ENCODE assay signal across 8 cellular contexts in genomic region chr14:95533391-95533821, GRCh38. TPM values are rescaled to one million over a fixed set of nuclear protein-coding genes. Genes with fewer than 3 reads are reported as not detected.
DNase-seq lines count a peak whose midpoint lies in the region; ATAC-seq and TF ChIP-seq lines count a peak whose summit lies in the region.

No MANE protein-coding gene starts in this region.

- no peak overlapping the region for H3K27ac Mint-ChIP-seq in GM23338

- H3F3A ChIP-seq in GM23338 (replicated peaks; ENCODE audit: low read depth): no peaks in the 10 kb centered on the region

- no peak for TF ChIP-seq POLR2A in breast epithelium (IDR thresholded peaks at IDR 0.05)

- H3K9ac ChIP-seq in NT2/D1 (ENCODE audit: insufficient read length, low read depth): peak overlapping the region; percentile 91

- TF ChIP-seq CTCF in GM23338 (conservative IDR thresholded peaks at IDR 0.05; ENCODE audit: low read depth in 2 of 2): no peak
- no peak for TF ChIP-seq CTCF in breast epithelium (IDR thresholded peaks at IDR 0.05)

- H3K27me3 Mint-ChIP-seq in GM23338 (ENCODE audit: insufficient read depth, low read depth, poor library complexity): peaks cover 7% of the 10 kb centered on the region

- H2AFZ ChIP-seq in ACC112 (ENCODE audit: low read length, unreplicated experiment) (no peak overlapping the region), GM23338 (no peak overlapping the region)

- intact Hi-C loops in breast epithelium (cut with DNase I; ENCODE audit: low total_unique reads): loop anchor here (5.0 kb wide), 1 partner anchor 96 kb away; no protein-coding TSS in a partner anchor

- ATAC-seq in GM23338: no peak

- no peaks in the 10 kb centered on the region for H3K9me2 ChIP-seq in GM23338 (ENCODE audit: insufficient read depth)

- peak overlapping the region; percentile 86 for H3K27ac ChIP-seq in ACC112 (ENCODE audit: low read depth, low read length)
- no peak overlapping the region for H3K27ac ChIP-seq in GM23338 (ENCODE audit: low read depth)
- peak overlapping the region; percentile 3 to 93 for H3K27ac ChIP-seq in breast epithelium

- H3K27me3 ChIP-seq in ACC112 (ENCODE audit: insufficient read depth, low read length) (no peaks in the 10 kb centered on the region), GM23338 (ENCODE audit: insufficient read depth) (no peaks in the 10 kb centered on the region), NT2/D1 (ENCODE audit: insufficient read depth, insufficient read length) (no peaks in the 10 kb centered on the region), breast epithelium (no peaks in the 10 kb centered on the region), mononuclear cell (ENCODE audit: insufficient read depth, low read length) (no peaks in the 10 kb centered on the region)

- peaks cover 53% of the 10 kb centered on the region for H3K4me1 ChIP-seq in ACC112 (ENCODE audit: control insufficient read depth, insufficient read depth, low read length, unreplicated experiment)
- peaks cover 30% of the 10 kb centered on the region for H3K4me1 ChIP-seq in GM23338 (ENCODE audit: insufficient read depth)
- no peaks in the 10 kb centered on the region for H3K4me1 ChIP-seq in NT2/D1 (ENCODE audit: insufficient read depth, insufficient read length)
- H3K4me1 ChIP-seq in breast epithelium: peaks cover 9 to 35% of the 10 kb centered on the region in 2 donors
- peaks cover 34% of the 10 kb centered on the region for H3K4me1 ChIP-seq in mononuclear cell (ENCODE audit: insufficient read depth, low read length)

- H3K79me2 ChIP-seq in ACC112 (ENCODE audit: control insufficient read depth, insufficient read depth, low read length, unreplicated experiment) (peaks cover 81% of the 10 kb centered on the region), GM23338 (replicated peaks; ENCODE audit: insufficient read depth) (peaks cover 86% of the 10 kb centered on the region)

- H3K9me3 ChIP-seq in NT2/D1 (ENCODE audit: insufficient read depth, low read length) (no peaks in the 10 kb centered on the region), breast epithelium (no peaks in the 10 kb centered on the region), mononuclear cell (ENCODE audit: low read depth, low read length) (no peaks in the 10 kb centered on the region)

- peak overlapping the region; percentile 95 for H3K4me3 Mint-ChIP-seq in GM23338

- H3K4me3 ChIP-seq in ACC112 (ENCODE audit: low read depth, low read length) (peak overlapping the region; percentile 87), GM23338 (peak overlapping the region; percentile 98), NT2/D1 (ENCODE audit: insufficient read length, low read depth) (peak overlapping the region; percentile 76), breast epithelium (peak overlapping the region; percentile 70 to 97 (median 94)), mononuclear cell (ENCODE audit: low read length) (peak overlapping the region; percentile 91)

- peaks cover 34% of the 10 kb centered on the region for H3K36me3 Mint-ChIP-seq in GM23338 (ENCODE audit: low read depth)

- H3K4me1 Mint-ChIP-seq in GM23338: peaks cover 37% of the 10 kb centered on the region

- H3K4me2 ChIP-seq in GM23338: peak overlapping the region; percentile 97

- DNase-seq in GM23338 (ENCODE audit: low spot score) (peak; percentile 21), NT2/D1 (ENCODE audit: low read depth, low spot score) (no peak), breast epithelium (ENCODE audit: low spot score in 2 of 2) (peak in 1 of 2 donors; percentile 15), cerebellar cortex (ENCODE audit: low spot score) (no peak), epidermal melanocyte (ENCODE audit: insufficient read length, low spot score) (no peak)
- no peak for DNase-seq in effector CD8-positive, alpha-beta T cell (lab: John Stamatoyannopoulos, UW)

- H3K9me3 Mint-ChIP-seq in GM23338: no peaks in the 10 kb centered on the region

- H3K36me3 ChIP-seq in ACC112 (ENCODE audit: insufficient read depth, low read length) (no peaks in the 10 kb centered on the region), GM23338 (ENCODE audit: insufficient read depth) (0 out of 2 replicates have a peak, but pooled peaks cover 12% of the 10 kb centered on the region), NT2/D1 (ENCODE audit: insufficient read depth, insufficient read length, low read length) (peaks cover 35% of the 10 kb centered on the region), breast epithelium (no peaks in the 10 kb centered on the region)

- H4K20me1 ChIP-seq in GM23338 (replicated peaks; ENCODE audit: insufficient read depth): peaks cover 72% of the 10 kb centered on the region

TF ChIP-seq in GM23338, 12 proteins besides CTCF, POLR2A, EP300 and RAD21 (continues in another document):
- TF ChIP-seq POLR2AphosphoS5 (IDR thresholded peaks at IDR 0.05; ENCODE audit: low read depth): no peak
- no peak for TF ChIP-seq EZH2 (IDR thresholded peaks at IDR 0.05; ENCODE audit: low read depth, unreplicated experiment)
- TF ChIP-seq, protein P1, sequence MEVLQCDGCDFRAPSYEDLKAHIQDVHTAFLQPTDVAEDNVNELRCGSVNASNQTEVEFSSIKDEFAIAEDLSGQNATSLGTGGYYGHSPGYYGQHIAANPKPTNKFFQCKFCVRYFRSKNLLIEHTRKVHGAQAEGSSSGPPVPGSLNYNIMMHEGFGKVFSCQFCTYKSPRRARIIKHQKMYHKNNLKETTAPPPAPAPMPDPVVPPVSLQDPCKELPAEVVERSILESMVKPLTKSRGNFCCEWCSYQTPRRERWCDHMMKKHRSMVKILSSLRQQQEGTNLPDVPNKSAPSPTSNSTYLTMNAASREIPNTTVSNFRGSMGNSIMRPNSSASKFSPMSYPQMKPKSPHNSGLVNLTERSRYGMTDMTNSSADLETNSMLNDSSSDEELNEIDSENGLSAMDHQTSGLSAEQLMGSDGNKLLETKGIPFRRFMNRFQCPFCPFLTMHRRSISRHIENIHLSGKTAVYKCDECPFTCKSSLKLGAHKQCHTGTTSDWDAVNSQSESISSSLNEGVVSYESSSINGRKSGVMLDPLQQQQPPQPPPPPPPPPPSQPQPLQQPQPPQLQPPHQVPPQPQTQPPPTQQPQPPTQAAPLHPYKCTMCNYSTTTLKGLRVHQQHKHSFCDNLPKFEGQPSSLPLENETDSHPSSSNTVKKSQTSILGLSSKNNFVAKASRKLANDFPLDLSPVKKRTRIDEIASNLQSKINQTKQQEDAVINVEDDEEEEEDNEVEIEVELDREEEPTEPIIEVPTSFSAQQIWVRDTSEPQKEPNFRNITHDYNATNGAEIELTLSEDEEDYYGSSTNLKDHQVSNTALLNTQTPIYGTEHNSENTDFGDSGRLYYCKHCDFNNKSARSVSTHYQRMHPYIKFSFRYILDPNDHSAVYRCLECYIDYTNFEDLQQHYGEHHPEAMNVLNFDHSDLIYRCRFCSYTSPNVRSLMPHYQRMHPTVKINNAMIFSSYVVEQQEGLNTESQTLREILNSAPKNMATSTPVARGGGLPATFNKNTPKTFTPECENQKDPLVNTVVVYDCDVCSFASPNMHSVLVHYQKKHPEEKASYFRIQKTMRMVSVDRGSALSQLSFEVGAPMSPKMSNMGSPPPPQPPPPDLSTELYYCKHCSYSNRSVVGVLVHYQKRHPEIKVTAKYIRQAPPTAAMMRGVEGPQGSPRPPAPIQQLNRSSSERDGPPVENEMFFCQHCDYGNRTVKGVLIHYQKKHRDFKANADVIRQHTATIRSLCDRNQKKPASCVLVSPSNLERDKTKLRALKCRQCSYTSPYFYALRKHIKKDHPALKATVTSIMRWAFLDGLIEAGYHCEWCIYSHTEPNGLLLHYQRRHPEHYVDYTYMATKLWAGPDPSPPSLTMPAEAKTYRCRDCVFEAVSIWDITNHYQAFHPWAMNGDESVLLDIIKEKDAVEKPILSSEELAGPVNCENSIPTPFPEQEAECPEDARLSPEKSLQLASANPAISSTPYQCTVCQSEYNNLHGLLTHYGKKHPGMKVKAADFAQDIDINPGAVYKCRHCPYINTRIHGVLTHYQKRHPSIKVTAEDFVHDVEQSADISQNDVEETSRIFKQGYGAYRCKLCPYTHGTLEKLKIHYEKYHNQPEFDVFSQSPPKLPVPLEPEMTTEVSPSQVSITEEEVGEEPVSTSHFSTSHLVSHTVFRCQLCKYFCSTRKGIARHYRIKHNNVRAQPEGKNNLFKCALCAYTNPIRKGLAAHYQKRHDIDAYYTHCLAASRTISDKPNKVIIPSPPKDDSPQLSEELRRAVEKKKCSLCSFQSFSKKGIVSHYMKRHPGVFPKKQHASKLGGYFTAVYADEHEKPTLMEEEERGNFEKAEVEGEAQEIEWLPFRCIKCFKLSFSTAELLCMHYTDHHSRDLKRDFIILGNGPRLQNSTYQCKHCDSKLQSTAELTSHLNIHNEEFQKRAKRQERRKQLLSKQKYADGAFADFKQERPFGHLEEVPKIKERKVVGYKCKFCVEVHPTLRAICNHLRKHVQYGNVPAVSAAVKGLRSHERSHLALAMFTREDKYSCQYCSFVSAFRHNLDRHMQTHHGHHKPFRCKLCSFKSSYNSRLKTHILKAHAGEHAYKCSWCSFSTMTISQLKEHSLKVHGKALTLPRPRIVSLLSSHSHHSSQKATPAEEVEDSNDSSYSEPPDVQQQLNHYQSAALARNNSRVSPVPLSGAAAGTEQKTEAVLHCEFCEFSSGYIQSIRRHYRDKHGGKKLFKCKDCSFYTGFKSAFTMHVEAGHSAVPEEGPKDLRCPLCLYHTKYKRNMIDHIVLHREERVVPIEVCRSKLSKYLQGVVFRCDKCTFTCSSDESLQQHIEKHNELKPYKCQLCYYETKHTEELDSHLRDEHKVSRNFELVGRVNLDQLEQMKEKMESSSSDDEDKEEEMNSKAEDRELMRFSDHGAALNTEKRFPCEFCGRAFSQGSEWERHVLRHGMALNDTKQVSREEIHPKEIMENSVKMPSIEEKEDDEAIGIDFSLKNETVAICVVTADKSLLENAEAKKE (CRISPR knock-in tag; IDR thresholded peaks at IDR 0.05): no peak

RNA-seq across cellular contexts. Expression of gene GLRX5, which starts 1.4 kb away (rescaled TPM):
- total RNA-seq in GM23338 (2014; rRNA removed; shearing (Covaris generic)): 91.4 and 96.6 TPM in 2 replicates
- 130 and 135 TPM in 2 replicates for polyA plus RNA-seq in GM23338 (2016; fragmentation: Nextera tagmentation; extraction: Ambion mirVana)
- total RNA-seq in breast epithelium (10 to 100 TPM; 29.1 to 36.1 (median 33.6) TPM), mononuclear cell (14.4 TPM)

RNA-seq across cellular contexts. Expression of gene SYNE3, which starts 17.0 kb away (rescaled TPM):
- total RNA-seq in GM23338 (2014; rRNA removed; shearing (Covaris generic)): under 0.01 and 0.03 TPM in 2 replicates
- polyA plus RNA-seq in GM23338 (2016; fragmentation: Nextera tagmentation; extraction: Ambion mirVana): 0.02 TPM in 1 of 2 replicates, not detected in the other
- total RNA-seq in breast epithelium: 100 to 1,000 TPM in 1 of 3 donors, 10 to 100 TPM in 2; 13.5 to 112 (median 22.0) TPM
- total RNA-seq in mononuclear cell: 27.6 TPM

Comparison
In these comparisons a context has a peak if more than half of its experiments do, and no peak if none do; other contexts are left out.
1. RNA of gene SYNE3, which starts 17.0 kb away (total RNA-seq): 27.6 TPM in mononuclear cell (single experiment) and 13.5 to 112 TPM in breast epithelium; under 0.01 to 0.03 TPM in GM23338; every median in the first group is over 10 times any median in the second.
2. Peak in every context shown above with its lines, with median percentiles within 50 percentile points of each other: H3K4me3 ChIP-seq.